Comparison of ENCODE assay signal across 8 cellular contexts in the genomic region with DNA sequence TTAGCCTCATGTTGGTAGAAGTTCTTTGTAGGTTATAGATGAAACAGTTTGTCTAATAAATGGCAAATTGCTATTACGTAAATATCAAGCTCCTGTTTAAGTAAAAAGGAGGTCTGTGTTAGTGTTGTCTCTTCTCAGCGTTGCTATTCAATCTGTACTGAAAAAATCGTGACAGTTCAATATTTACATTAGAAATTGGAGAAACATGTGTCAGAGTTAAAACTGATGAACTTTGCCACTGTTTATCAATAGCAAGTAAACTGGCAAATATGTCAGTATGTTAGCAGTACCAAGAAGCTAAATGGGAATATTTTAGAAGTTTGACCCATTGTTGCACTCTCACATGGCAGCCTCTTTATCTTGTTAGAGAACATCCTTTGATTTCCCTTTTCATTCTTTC.
"Had no signal": no experiment of that assay in that cellular context is flagged by ENCODE, and none has a peak within 500 bp of the region (broad histone marks: within the 10 kb centered on the region; RNA-seq: fewer than 3 reads in every experiment).

No MANE protein-coding gene starts in this region.

- H3K9me3 ChIP-seq: HAP-1 had no signal

- H2AFZ ChIP-seq: GM23248 had no signal

- H3K27ac ChIP-seq: GM23248 had no signal

- DNase-seq: GM23248, GOT3, H7, HFFc6, KBM-7 had no signal

- H3K4me1 ChIP-seq: HAP-1 had no signal

- H3K9ac ChIP-seq: GM23248 had no signal

- H3K36me3 ChIP-seq: HAP-1 had no signal

- ATAC-seq: HCT116 had no signal

- FAIRE-seq: HTR-8/SVneo had no signal

- H3K4me3 ChIP-seq: GM23248, HAP-1 had no signal
